7 cellular contexts compared by ENCODE assay signal in the genomic region with DNA sequence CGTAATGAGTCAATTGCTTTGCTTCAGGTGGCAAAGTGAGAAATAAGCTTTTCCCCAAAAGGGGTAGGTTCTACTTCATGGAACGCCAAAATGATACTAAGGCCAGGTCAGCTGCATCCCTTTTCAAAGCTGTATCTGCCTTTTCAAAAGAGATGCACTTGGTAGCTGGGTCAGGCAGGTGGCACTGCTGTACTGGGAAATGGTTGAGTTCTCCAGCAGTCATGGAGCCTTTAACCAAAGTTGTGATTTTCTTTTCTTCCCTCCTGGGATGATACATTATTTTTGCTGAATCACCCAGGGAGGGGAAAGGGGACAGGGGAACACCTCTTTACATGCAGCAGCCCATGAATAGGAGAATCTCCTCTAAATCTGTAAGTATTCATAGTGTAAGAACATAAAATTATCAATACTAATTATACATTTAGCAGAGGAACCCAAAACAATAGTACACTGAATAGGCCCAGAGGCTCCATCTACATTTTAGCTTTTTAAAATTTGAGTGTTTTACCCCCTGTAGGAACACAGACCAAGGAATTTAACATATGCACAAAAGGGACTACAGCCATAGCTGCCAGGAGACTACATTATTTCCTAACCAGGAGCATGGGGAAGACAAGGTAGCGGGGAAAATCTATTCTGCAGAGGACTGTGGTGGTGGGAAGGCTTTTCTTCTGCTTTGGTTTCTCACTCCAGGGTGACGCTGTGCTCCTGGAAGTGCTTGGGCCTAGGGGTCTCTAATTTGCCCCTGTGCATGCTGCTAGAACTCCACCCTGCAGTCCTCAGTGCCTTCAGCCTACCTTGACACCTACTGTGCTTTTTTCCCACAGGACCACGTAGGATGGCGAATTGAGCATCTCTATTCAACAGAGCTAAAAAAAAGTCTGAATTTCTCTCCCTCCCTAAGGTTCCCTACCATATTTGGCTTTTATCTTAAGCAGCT. TPM values are rescaled to one million over a fixed set of nuclear protein-coding genes. Genes with fewer than 3 reads are reported as not detected.
A peak's percentile ranks its signal among the peaks of the same experiment; 100 is the strongest.
DNase-seq lines count a peak whose midpoint lies in the region; ATAC-seq and TF ChIP-seq lines count a peak whose summit lies in the region.

No MANE protein-coding gene starts in this region.

- no peak overlapping the region for H3K4me3 Mint-ChIP-seq in activated naive CD8-positive, alpha-beta T cell treated with anti-CD3 and anti-CD28 coated beads for 36 hours

- no peaks in the 10 kb centered on the region for H3K27me3 Mint-ChIP-seq in activated naive CD8-positive, alpha-beta T cell treated with anti-CD3 and anti-CD28 coated beads for 36 hours

- TF ChIP-seq CTCF in GM12865 (IDR thresholded peaks at IDR 0.05; ENCODE audit: insufficient read depth, low read depth, low read length, missing control alignments), result peak; percentile 74
- TF ChIP-seq CTCF in RWPE1 (conservative IDR thresholded peaks at IDR 0.05; ENCODE audit: low read depth), result peak; percentile 81
- peak; percentile 73 for TF ChIP-seq CTCF in parathyroid adenoma (IDR thresholded peaks at IDR 0.05)

- peak; percentile 57 for DNase-seq in GM12865 (ENCODE audit: low read depth)
- peak; percentile 17 for DNase-seq in HuH-7 (ENCODE audit: low spot score)
- peak; percentile 58 for DNase-seq in RWPE1 (ENCODE audit: low spot score)
- peak; percentile 10 for DNase-seq in activated naive CD8-positive, alpha-beta T cell treated with anti-CD3 and anti-CD28 coated beads for 36 hours
- peak; percentile 35 to 86 (median 66) for DNase-seq in head of caudate nucleus

- no peaks in the 10 kb centered on the region for H3K9me3 ChIP-seq in parathyroid adenoma (ENCODE audit: control insufficient read depth, low read length)

- H3K4me1 ChIP-seq in parathyroid adenoma, result no peaks in the 10 kb centered on the region

- H3K79me2 ChIP-seq in parathyroid adenoma, result no peaks in the 10 kb centered on the region

- H3K36me3 Mint-ChIP-seq in activated naive CD8-positive, alpha-beta T cell treated with anti-CD3 and anti-CD28 coated beads for 36 hours, result no peaks in the 10 kb centered on the region

- H2AFZ ChIP-seq in parathyroid adenoma, result no peak overlapping the region

- no peak overlapping the region for H3K4me2 ChIP-seq in parathyroid adenoma (ENCODE audit: low read length)

- H3K27me3 ChIP-seq in parathyroid adenoma (ENCODE audit: control insufficient read depth, insufficient read depth, low read length), result no peaks in the 10 kb centered on the region

- H3K27ac ChIP-seq in RWPE1 (no peak overlapping the region), parathyroid adenoma (no peak overlapping the region)

- H3K4me1 Mint-ChIP-seq in activated naive CD8-positive, alpha-beta T cell treated with anti-CD3 and anti-CD28 coated beads for 36 hours, result no peaks in the 10 kb centered on the region

- CTCF ChIA-PET in RWPE1 (lab: Yijun Ruan, JAX), result interaction anchor here (0.6 to 1.1 kb wide), 7 partner anchors 9 to 314 kb away, joined by 3 to 5 read pairs (median 3); no protein-coding TSS in a partner anchor

- no peaks in the 10 kb centered on the region for H3K36me3 ChIP-seq in parathyroid adenoma (ENCODE audit: control insufficient read depth, insufficient read depth, low read length)

- no peak overlapping the region for H3K9ac ChIP-seq in parathyroid adenoma

- POLR2A ChIA-PET in RWPE1 (lab: Yijun Ruan, JAX; ENCODE audit: low non-redundant PET), result no interaction called here

- ATAC-seq in HG03045 (IDR thresholded peaks at IDR 0.05; ENCODE audit: unreplicated experiment), result no peak

- intact Hi-C loops in head of caudate nucleus (cut with DNase I), result loop anchor here (10.0 kb wide), 1 partner anchor 281 kb away; the partner anchor contains the start of gene CBLL1

- no peak overlapping the region for H3K4me3 ChIP-seq in GM12865 (ENCODE audit: low read depth, low read length)
- no peak overlapping the region for H3K4me3 ChIP-seq in parathyroid adenoma (ENCODE audit: low read depth, low read length)

- no peak overlapping the region for H3K27ac Mint-ChIP-seq in activated naive CD8-positive, alpha-beta T cell treated with anti-CD3 and anti-CD28 coated beads for 36 hours

- no peaks in the 10 kb centered on the region for H3K9me3 Mint-ChIP-seq in activated naive CD8-positive, alpha-beta T cell treated with anti-CD3 and anti-CD28 coated beads for 36 hours

RNA-seq across cellular contexts. Expression of gene GPR22, which starts 6.4 kb away (rescaled TPM):
- total RNA-seq in activated naive CD8-positive, alpha-beta T cell treated with anti-CD3 and anti-CD28 coated beads for 36 hours, result not detected

Comparison
In these comparisons a context has a peak if more than half of its experiments do, and no peak if none do; other contexts are left out.
1. DNase-seq: peak in every context shown above with its lines; median percentile 66 in head of caudate nucleus; 58 in RWPE1; 57 in GM12865; 17 in HuH-7; 10 in activated naive CD8-positive, alpha-beta T cell treated with anti-CD3 and anti-CD28 coated beads for 36 hours.